Comparison of ENCODE assay signal across 21 cellular contexts in genomic region chr4:70746179-70746839, GRCh38. TPM values are rescaled to one million over a fixed set of nuclear protein-coding genes. Genes with fewer than 3 reads are reported as not detected.
A peak's percentile ranks its signal among the peaks of the same experiment; 100 is the strongest.
DNase-seq lines count a peak whose midpoint lies in the region; ATAC-seq, FAIRE-seq and TF ChIP-seq lines count a peak whose summit lies in the region.
"Had no signal": no experiment of that assay in that cellular context is flagged by ENCODE, and none has a peak within 500 bp of the region (broad histone marks: within the 10 kb centered on the region; RNA-seq: fewer than 3 reads in every experiment).

No MANE protein-coding gene starts in this region.

- in situ Hi-C loops in K562 (cut with MboI): no loop called here

- no peaks in the 10 kb centered on the region for H3K79me2 ChIP-seq in K562 (ENCODE audit: control insufficient read depth, insufficient read depth, low read length)

- WGBS in K562 (ENCODE audit: insufficient coverage, low coverage, missing lambda C conversion rate): 57% methylated on average over 7 of the region's 9 CpGs
- 93 to 98% (median 95%) methylated on average over 9 of the region's 9 CpGs for WGBS in spleen, 5 donors

- intact Hi-C loops in K562 (cut with micrococcal nuclease) (no loop called here), spleen (cut with DNase I; ENCODE audit: low total_unique reads) (no loop called here)

- H3K27ac ChIP-seq in K562 (ENCODE audit: extremely low read depth, low read depth, low read length) (no peak overlapping the region), spleen (no peak overlapping the region)
- H3K27ac ChIP-seq: SJCRH30 had no signal

- BruUV-seq in K562 (replicated peaks; lab: Mats Ljungman, UMichigan): no TSS peak

- peak; percentile 20 for DNase-seq in ELR (ENCODE audit: low read depth)
- DNase-seq in K562 (ENCODE audit: extremely low read depth in 1 of 4, low spot score in 3 of 4): no peak
- peak; percentile 84 for DNase-seq in fibroblast of villous mesenchyme (ENCODE audit: low read depth)
- DNase-seq in skeletal muscle cell (ENCODE audit: low read depth): peak; percentile 55
- no peak for DNase-seq in NCI-H2029 treated with DMSO at 0.1 percent for 48 hours (lab: John Stamatoyannopoulos, UW)
- DNase-seq in activated naive CD4-positive, alpha-beta T cell treated with Interleukin-2 at 50 U/mL for 16 hours: no peak
- DNase-seq in spleen: no peak
- DNase-seq: activated naive CD8-positive, alpha-beta T cell treated with anti-CD3 and anti-CD28 coated beads for 36 hours; activated T-cell treated with anti-CD3 and anti-CD28 coated beads, Interleukin-2, amount 50 U/mL, for 48 hours; CD8-positive, alpha-beta memory T cell; DMS79; hypothalamus; Karpas-422; SJCRH30; stimulated activated naive B cell treated with anti-CD40 and anti-IgM and Interleukin-4, amounts not matched to agents 10 μg/mL and 1 μg/mL and 100 μg/mL, for 72 hours; T-helper 2 cell had no signal

- no peak for TF ChIP-seq EP300 in K562 (IDR thresholded peaks at IDR 0.05; ENCODE audit: low read length)

- no peaks in the 10 kb centered on the region for H4K20me1 ChIP-seq in K562 (replicated peaks; ENCODE audit: control insufficient read depth, insufficient read depth, low read length)

- FAIRE-seq in K562 (lab: Jason Lieb, UNC): no peak
- FAIRE-seq: GM18507 had no signal

- H3K4me3 ChIP-seq in K562: no peak overlapping the region
- no peak overlapping the region for H3K4me3 ChIP-seq in fibroblast of villous mesenchyme (ENCODE audit: low read depth, low read length)
- no peak overlapping the region for H3K4me3 ChIP-seq in skeletal muscle cell (ENCODE audit: low read depth, low read length)
- no peak overlapping the region for H3K4me3 ChIP-seq in spleen
- H3K4me3 ChIP-seq: SJCRH30 had no signal

- no peak overlapping the region for H3K4me2 ChIP-seq in K562 (ENCODE audit: insufficient read depth, low read length)

- no peak for TF ChIP-seq CTCF in K562 (IDR thresholded peaks at IDR 0.05 in 2 of 3, conservative IDR thresholded peaks at IDR 0.05 in 1 of 3; ENCODE audit: insufficient read depth in 2 of 3, low read depth in 1 of 3, low read length in 3 of 3)
- no peak for TF ChIP-seq CTCF in fibroblast of villous mesenchyme (IDR thresholded peaks at IDR 0.05; ENCODE audit: insufficient read depth, low read depth, low read length)
- no peak for TF ChIP-seq CTCF in spleen (IDR thresholded peaks at IDR 0.05 in 8 of 11, conservative IDR thresholded peaks at IDR 0.05 in 3 of 11)

- H3K9me3 ChIP-seq in K562 (replicated peaks; ENCODE audit: control insufficient read depth, insufficient read depth, low read depth, low read length) (no peaks in the 10 kb centered on the region), spleen (no peaks in the 10 kb centered on the region)
- H3K9me3 ChIP-seq: SJCRH30 had no signal

- ATAC-seq in K562 (peak; percentile 46), GM21390 (IDR thresholded peaks at IDR 0.05; ENCODE audit: unreplicated experiment) (no peak)
- ATAC-seq: esophagus mucosa; HCT116; stimulated activated naive B cell treated with anti-CD40 and anti-IgM and Interleukin-4, amounts not matched to agents 10 μg/mL and 1 μg/mL and 100 μg/mL, for 72 hours; WTC11 had no signal

- no peaks in the 10 kb centered on the region for H3K36me3 ChIP-seq in K562 (ENCODE audit: control insufficient read depth, insufficient read depth, low read length)
- H3K36me3 ChIP-seq in spleen: no peaks in the 10 kb centered on the region

- H3K4me1 ChIP-seq in K562 (replicated peaks in 1 of 2; ENCODE audit: control insufficient read depth in 2 of 2, insufficient read depth in 2 of 2, low read length in 2 of 2): no peaks in the 10 kb centered on the region
- peaks cover 0 to 48% (median 13%) of the 10 kb centered on the region in 6 donors for H3K4me1 ChIP-seq in spleen
- H3K4me1 ChIP-seq: SJCRH30 had no signal

- TF ChIP-seq POLR2A in K562 (conservative IDR thresholded peaks at IDR 0.05) (no peak), spleen (IDR thresholded peaks at IDR 0.05) (no peak)

- H3K27me3 ChIP-seq in K562 (ENCODE audit: control insufficient read depth in 2 of 2, insufficient read depth in 2 of 2, low read length in 2 of 2): no peaks in the 10 kb centered on the region
- no peaks in the 10 kb centered on the region for H3K27me3 ChIP-seq in spleen (replicated peaks in 1 of 7)
- H3K27me3 ChIP-seq: SJCRH30 had no signal

- TF ChIP-seq RAD21 in K562 (CRISPR knock-in tag; conservative IDR thresholded peaks at IDR 0.05 in 1 of 2, IDR thresholded peaks at IDR 0.05 in 1 of 2): no peak

- POLR2A ChIA-PET in K562 (lab: Yijun Ruan, JAX): interaction anchor here (0.6 kb wide), 2 partner anchors 15 to 124 kb away, joined by 3 read pairs; no protein-coding TSS in a partner anchor

- no peak overlapping the region for H3K9ac ChIP-seq in K562 (ENCODE audit: insufficient read depth in 1 of 2, low read depth in 2 of 2, low read length in 2 of 2)

- CTCF ChIA-PET in K562 (lab: Yijun Ruan, JAX; ENCODE audit: low intra/inter-chr PET ratio): no interaction called here

- no peaks in the 10 kb centered on the region for H3K9me1 ChIP-seq in K562 (ENCODE audit: control insufficient read depth, insufficient read depth, low read length)

- no peak overlapping the region for H2AFZ ChIP-seq in K562 (ENCODE audit: low read depth, low read length)

TF ChIP-seq in K562, 482 proteins besides CTCF, POLR2A, EP300 and RAD21 (continues in another document):
- TF ChIP-seq JUN (IDR thresholded peaks at IDR 0.05; ENCODE audit: borderline replicate concordance, low read depth, low read length) (0 out of 2 replicates have a peak, but pooled peaks have one; percentile 41), JUN (CRISPR knock-in tag; IDR thresholded peaks at IDR 0.05; ENCODE audit: borderline replicate concordance) (no peak), ELF1 (tag; IDR thresholded peaks at IDR 0.05) (no peak), ARID1B (IDR thresholded peaks at IDR 0.05) (peak; percentile 9; the same call in 1 of the 2 replicates)

RNA-seq across cellular contexts. Expression of gene RUFY3, which starts 24.5 kb away (rescaled TPM):
- 17.6 and 69.3 TPM in 2 replicates for total RNA-seq in K562 (2011; cell fraction: chromatin; rRNA removed; ENCODE audit: low replicate concordance)
- 10.0 and 18.6 TPM in 2 replicates for total RNA-seq in K562 (2011; cell fraction: nucleolus; rRNA removed)
- total RNA-seq in K562 (2011; cell fraction: nucleoplasm; rRNA removed): 28.0 and 44.3 TPM in 2 replicates
- total RNA-seq in K562 (2014; rRNA removed) (20.0 and 22.2 TPM in 2 replicates), K562 (2014; rRNA removed; fragmentation: Illumina TruSeq; extraction: Trizol) (28.1 and 30.8 TPM in 2 replicates), K562 (2015; rRNA removed; fragmentation: Illumina TruSeq; extraction: Trizol) (25.0 and 25.3 TPM in 2 replicates), K562 (2021) (24.0 and 31.1 TPM in 2 replicates), fibroblast of villous mesenchyme (56.7 and 60.5 TPM in 2 replicates), spleen (10 to 100 TPM; 41.6 to 96.8 (median 88.3) TPM)
- polyA plus RNA-seq in K562 (2011; rRNA removed) (18.2 and 21.5 TPM in 2 replicates), K562 (2014; fragmentation: Illumina TruSeq; extraction: Trizol) (16.0 and 18.6 TPM in 2 replicates), K562 (2014; fragmentation: Nextera tagmentation; extraction: Ambion mirVana) (1 to 10 TPM; 4.2 to 4.5 TPM), K562 (2014; rRNA removed) (15.1 and 15.4 TPM in 2 replicates), spleen (10 to 100 TPM; 19.2 to 29.1 (median 23.3) TPM)
- 4.5 and 4.7 TPM in 2 replicates for polyA plus RNA-seq in K562 (2011; cell fraction: cytosol; rRNA removed)
- polyA plus RNA-seq in K562 (2011; cell fraction: nucleus; rRNA removed): 28.3 and 29.4 TPM in 2 replicates
- 11.2 and 23.7 TPM in 2 replicates for polyA plus RNA-seq in K562 (2012)
- 19.9 and 21.8 TPM in 2 replicates for polyA minus RNA-seq in K562 (2011; rRNA and poly(A)+ RNA removed)
- 9.9 and 16.1 TPM in 2 replicates for polyA minus RNA-seq in K562 (2011; cell fraction: cytosol; rRNA and poly(A)+ RNA removed)
- 13.6 and 17.3 TPM in 2 replicates for polyA minus RNA-seq in K562 (2011; cell fraction: nucleus; rRNA and poly(A)+ RNA removed)

RNA-seq across cellular contexts. Expression of gene UTP3, which starts 58.0 kb away (rescaled TPM):
- total RNA-seq in K562 (2011; cell fraction: chromatin; rRNA removed; ENCODE audit: low replicate concordance): 6.4 and 21.4 TPM in 2 replicates
- total RNA-seq in K562 (2011; cell fraction: nucleolus; rRNA removed): 6.3 and 6.5 TPM in 2 replicates
- 10.2 and 12.8 TPM in 2 replicates for total RNA-seq in K562 (2011; cell fraction: nucleoplasm; rRNA removed)
- total RNA-seq in K562 (2014; rRNA removed) (32.2 and 34.0 TPM in 2 replicates), K562 (2014; rRNA removed; fragmentation: Illumina TruSeq; extraction: Trizol) (34.5 and 35.0 TPM in 2 replicates), K562 (2015; rRNA removed; fragmentation: Illumina TruSeq; extraction: Trizol) (30.6 and 32.4 TPM in 2 replicates), K562 (2021) (33.4 and 38.8 TPM in 2 replicates), fibroblast of villous mesenchyme (15.1 and 23.3 TPM in 2 replicates), spleen (10 to 100 TPM; 29.0 to 45.1 (median 37.6) TPM)
- polyA plus RNA-seq in K562 (2011; rRNA removed) (17.2 and 30.9 TPM in 2 replicates), K562 (2014; fragmentation: Illumina TruSeq; extraction: Trizol) (59.1 and 69.3 TPM in 2 replicates), K562 (2014; fragmentation: Nextera tagmentation; extraction: Ambion mirVana) (10 to 100 TPM; 11.9 to 12.4 TPM), K562 (2014; rRNA removed) (54.6 and 64.8 TPM in 2 replicates), spleen (10 to 100 TPM; 37.3 to 51.3 (median 47.3) TPM)
- polyA plus RNA-seq in K562 (2011; cell fraction: cytosol; rRNA removed): 12.1 and 15.7 TPM in 2 replicates
- polyA plus RNA-seq in K562 (2011; cell fraction: nucleus; rRNA removed): 7.1 and 7.7 TPM in 2 replicates
- polyA plus RNA-seq in K562 (2012): 35.7 and 50.1 TPM in 2 replicates
- 12.6 and 17.2 TPM in 2 replicates for polyA minus RNA-seq in K562 (2011; rRNA and poly(A)+ RNA removed)
- 6.4 and 9.3 TPM in 2 replicates for polyA minus RNA-seq in K562 (2011; cell fraction: cytosol; rRNA and poly(A)+ RNA removed)
- polyA minus RNA-seq in K562 (2011; cell fraction: nucleus; rRNA and poly(A)+ RNA removed): 4.4 and 8.4 TPM in 2 replicates

Comparison
In these comparisons a context has a peak if more than half of its experiments do, and no peak if none do; other contexts are left out.
1. DNase-seq: peak in ELR (single experiment), fibroblast of villous mesenchyme (single experiment) and skeletal muscle cell (single experiment); none in K562 (0 of 4), NCI-H2029 treated with DMSO at 0.1 percent for 48 hours (single experiment), activated naive CD4-positive, alpha-beta T cell treated with Interleukin-2 at 50 U/mL for 16 hours (single experiment) and spleen (single experiment).